ENCODE assay signal across 8 cellular contexts in genomic region chr2:45771251-45771650, GRCh38.
A peak's percentile ranks its signal among the peaks of the same experiment; 100 is the strongest.
DNase-seq lines count a peak whose midpoint lies in the region; ATAC-seq, FAIRE-seq and TF ChIP-seq lines count a peak whose summit lies in the region.

No MANE protein-coding gene starts in this region.

- ATAC-seq in GM21447 (IDR thresholded peaks at IDR 0.05; ENCODE audit: unreplicated experiment) (no peak), GM21360 (IDR thresholded peaks at IDR 0.05; ENCODE audit: unreplicated experiment) (no peak), GM18502 (IDR thresholded peaks at IDR 0.05; ENCODE audit: poor library complexity, unreplicated experiment) (no peak)

- H3K36me3 Mint-ChIP-seq in mesothelial cell of epicardium, result no peaks in the 10 kb centered on the region

- peak overlapping the region; percentile 42 for H3K4me3 ChIP-seq in AG10803 (ENCODE audit: low read length)

- DNase-seq in AG10803 (ENCODE audit: low read depth) (peak; percentile 34), NCI-H1694 (lab: John Stamatoyannopoulos, UW) (peak; percentile 53), cerebellum (ENCODE audit: low spot score) (peak; percentile 48), mesothelial cell of epicardium (ENCODE audit: low spot score in 2 of 2, unreplicated experiment in 2 of 2) (peak in 1 of 2 experiments; percentile 51), RCC 7860 (ENCODE audit: low spot score) (no peak)

- no peaks in the 10 kb centered on the region for H3K9me3 Mint-ChIP-seq in mesothelial cell of epicardium

- H3K27ac Mint-ChIP-seq in mesothelial cell of epicardium, result peak overlapping the region; percentile 78

- peak overlapping the region; percentile 24 for H3K4me3 Mint-ChIP-seq in mesothelial cell of epicardium

- peaks cover 24% of the 10 kb centered on the region for H3K4me1 Mint-ChIP-seq in mesothelial cell of epicardium

- H3K27me3 Mint-ChIP-seq in mesothelial cell of epicardium (ENCODE audit: low read depth), result no peaks in the 10 kb centered on the region

- no peak for FAIRE-seq in RCC 7860 (lab: Jason Lieb, UNC)

- TF ChIP-seq CTCF in AG10803 (conservative IDR thresholded peaks at IDR 0.05; ENCODE audit: low read length) (no peak), mesothelial cell of epicardium (IDR thresholded peaks at IDR 0.05; ENCODE audit: unreplicated experiment) (no peak)
